26 cellular contexts compared by ENCODE assay signal in the genomic region with DNA sequence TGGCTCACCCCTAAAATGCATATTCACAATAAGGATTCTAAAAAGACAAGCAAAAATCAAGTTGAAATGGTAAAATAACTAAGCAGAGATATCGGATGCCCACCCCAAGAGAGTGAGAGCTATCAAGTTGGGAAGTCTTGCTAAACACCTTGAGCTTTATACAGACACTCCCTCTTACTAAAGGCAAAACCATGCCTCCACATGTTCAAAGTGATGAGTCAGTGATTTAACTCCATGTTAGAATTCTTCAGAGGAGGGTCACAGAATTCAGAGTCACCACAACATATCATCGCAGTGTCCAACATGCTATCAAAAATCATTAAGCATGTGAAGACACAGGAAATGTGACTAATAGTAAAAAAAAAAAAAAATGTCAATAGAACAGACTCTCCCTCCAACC. TPM values are rescaled to one million over a fixed set of nuclear protein-coding genes. Genes with fewer than 3 reads are reported as not detected.
"Had no signal": no experiment of that assay in that cellular context is flagged by ENCODE, and none has a peak within 500 bp of the region (broad histone marks: within the 10 kb centered on the region; RNA-seq: fewer than 3 reads in every experiment).

No MANE protein-coding gene starts in this region.

- H3K4me1 ChIP-seq: gastroesophageal sphincter, pancreas, prostate gland, sigmoid colon, stomach, thyroid gland, upper lobe of left lung, vagina had no signal

- H3K79me2 ChIP-seq: hepatocyte had no signal

- H3K4me2 ChIP-seq: hepatocyte, smooth muscle cell had no signal

- H3K27me3 ChIP-seq: hepatocyte, pancreas, sigmoid colon, stomach, thyroid gland, upper lobe of left lung, vagina had no signal

- DNase-seq: activated B cell treated with CpG ODN at 0.5 μM for 24 hours; activated CD4-positive, alpha-beta T cell treated with anti-CD3 and anti-CD28 coated beads, Interleukin-2, amount 50 U/mL, for 1 hour; activated CD8-positive, alpha-beta T cell treated with anti-CD3 and anti-CD28 coated beads for 36 hours; activated T-cell treated with anti-CD3 and anti-CD28 coated beads, Interleukin-2, amount 50 U/mL, for 48 hours; dermis blood vessel endothelial cell; effector CD4-positive, alpha-beta T cell; kidney; midbrain; naive thymus-derived CD4-positive, alpha-beta T cell; pancreas; retina; sigmoid colon; stimulated activated CD4-positive, alpha-beta T cell treated with anti-CD3 and anti-CD28 coated beads, Interleukin-1b, Interleukin-23, amount 100 ng/mL, for 48 hours; stimulated activated naive B cell treated with anti-CD40 and anti-IgM and Interleukin-4, amounts not matched to agents 10 μg/mL and 1 μg/mL and 100 μg/mL, for 72 hours; stomach; thyroid gland; upper lobe of left lung had no signal

- H3K36me3 ChIP-seq: gastroesophageal sphincter, pancreas, prostate gland, sigmoid colon, stomach, thyroid gland, upper lobe of left lung, vagina had no signal

- H2AFZ ChIP-seq: hepatocyte had no signal

- H3K4me3 ChIP-seq: gastroesophageal sphincter, hepatocyte, pancreas, prostate gland, sigmoid colon, smooth muscle cell, stomach, thyroid gland, upper lobe of left lung, vagina had no signal

- H3K9me3 ChIP-seq: gastroesophageal sphincter, pancreas, prostate gland, sigmoid colon, stomach, thyroid gland, upper lobe of left lung, vagina had no signal

- H3K27ac ChIP-seq: gastroesophageal sphincter, hepatocyte, pancreas, prostate gland, sigmoid colon, stomach, thyroid gland, upper lobe of left lung, vagina had no signal

RNA-seq across cellular contexts. Expression of a gene that starts 20.6 kb away (rescaled TPM):
- total RNA-seq: activated B cell treated with CpG ODN at 0.5 μM for 24 hours; activated CD8-positive, alpha-beta T cell treated with anti-CD3 and anti-CD28 coated beads for 36 hours; activated naive CD4-positive, alpha-beta T cell treated with anti-CD3 and anti-CD28 coated beads, Interleukin-2, amount 50 U/mL, for 72 hours; activated T-helper 2 cell treated with anti-CD3 and anti-CD28 coated beads, Interferon-gamma antibody, Interleukin-2, Interleukin-4, amounts not matched to agents 10 μg/mL and 5 μg/mL and 100 μg/mL, durations not matched to agents 14 hours and 24 hours and 36 hours; dermis blood vessel endothelial cell; epithelial cell of proximal tubule; kidney; lower leg skin; naive thymus-derived CD4-positive, alpha-beta T cell; smooth muscle cell had no signal
- polyA plus RNA-seq: hepatocyte; naive thymus-derived CD4-positive, alpha-beta T cell; smooth muscle cell had no signal
